Comparison of ENCODE assay signal across 18 cellular contexts in genomic region chr13:27958928-27959539, GRCh38. TPM values are rescaled to one million over a fixed set of nuclear protein-coding genes. Genes with fewer than 3 reads are reported as not detected.
DNase-seq lines count a peak whose midpoint lies in the region; ATAC-seq, FAIRE-seq and TF ChIP-seq lines count a peak whose summit lies in the region.
"Had no signal": no experiment of that assay in that cellular context is flagged by ENCODE, and none has a peak within 500 bp of the region (broad histone marks: within the 10 kb centered on the region; RNA-seq: fewer than 3 reads in every experiment).

No MANE protein-coding gene starts in this region.

- H3K4me1 ChIP-seq in colonic mucosa (peaks cover 9% of the 10 kb centered on the region), small intestine (ENCODE audit: control insufficient read depth in 2 of 2, insufficient read depth in 1 of 2, low read depth in 1 of 2, low read length in 1 of 2) (peaks cover 3 to 6% of the 10 kb centered on the region in 2 donors)
- H3K4me1 ChIP-seq: BE2C had no signal

- DNase-seq in GM20000 (ENCODE audit: low spot score) (peak; percentile 13), MV-4-11 (lab: John Stamatoyannopoulos, UW) (peak; percentile 32), colonic mucosa (peak; percentile 27), small intestine (peak; percentile 35), amygdala (lab: John Stamatoyannopoulos, UW) (no peak)
- DNase-seq: BE2C, COR-L47, DND-41, GDM1, GOT3, H9, KBM-7 had no signal

- TF ChIP-seq CTCF in GM20000 (IDR thresholded peaks at IDR 0.05; ENCODE audit: extremely low read depth, missing control alignments) (no peak), colonic mucosa (IDR thresholded peaks at IDR 0.05) (no peak)

- H3K9me3 ChIP-seq in colonic mucosa (no peaks in the 10 kb centered on the region), small intestine (ENCODE audit: control insufficient read depth, low read depth) (no peaks in the 10 kb centered on the region)
- H3K9me3 ChIP-seq: A549, BE2C had no signal

- H3K27ac ChIP-seq in colonic mucosa (peak overlapping the region; percentile 91), small intestine (ENCODE audit: low read depth in 1 of 2, low read length in 1 of 2) (no peak overlapping the region)
- H3K27ac ChIP-seq: C4-2B had no signal

- no peak for FAIRE-seq in small intestine (lab: Jason Lieb, UNC)
- FAIRE-seq: A549 had no signal

- 23 to 39% (median 34%) methylated on average over 7 of the region's 7 CpGs for WGBS in small intestine, 3 donors

- peak overlapping the region in 1 of 2 donors; percentile 100 for H3K9ac ChIP-seq in colonic mucosa (ENCODE audit: low read depth in 2 of 2, low read length in 2 of 2)

- H3K36me3 ChIP-seq in colonic mucosa (no peaks in the 10 kb centered on the region), small intestine (ENCODE audit: control insufficient read depth in 2 of 2, insufficient read depth in 2 of 2, low read length in 2 of 2) (peaks cover 0 to 4% of the 10 kb centered on the region in 2 donors)
- H3K36me3 ChIP-seq: BE2C had no signal

- H3K27me3 ChIP-seq in colonic mucosa (peaks cover 8% of the 10 kb centered on the region), small intestine (ENCODE audit: control insufficient read depth in 2 of 2, insufficient read depth in 2 of 2, low read length in 2 of 2) (peaks cover 0 to 18% of the 10 kb centered on the region in 2 donors)

- H3K4me3 ChIP-seq in colonic mucosa, result no peak overlapping the region
- H3K4me3 ChIP-seq in small intestine (ENCODE audit: low read depth in 1 of 2, low read length in 2 of 2), result no peak overlapping the region

- intact Hi-C loops in colonic mucosa (cut with DNase I), result no loop called here

- ATAC-seq in HG03280 (IDR thresholded peaks at IDR 0.05; ENCODE audit: unreplicated experiment), result no peak
- no peak for ATAC-seq in GM19351 (IDR thresholded peaks at IDR 0.05; ENCODE audit: unreplicated experiment)
- ATAC-seq: A549; CD8-positive, alpha-beta T cell had no signal

RNA-seq across cellular contexts. Expression of gene CDX2, which starts 10.1 kb away (rescaled TPM):
- total RNA-seq in colonic mucosa, result 100 to 1,000 TPM; 271 to 391 TPM
- polyA plus RNA-seq in small intestine, result 10 to 100 TPM; 66.2 to 94.2 (median 92.5) TPM
- total RNA-seq: CD8-positive, alpha-beta T cell; H9 had no signal
- polyA plus RNA-seq: AG04450 had no signal

RNA-seq across cellular contexts. Expression of gene URAD, which starts 29.5 kb away (rescaled TPM):
- total RNA-seq in colonic mucosa, result 10 to 100 TPM; 26.9 to 40.7 TPM
- polyA plus RNA-seq in small intestine, result 10 to 100 TPM; 12.5 to 51.3 (median 16.8) TPM
- total RNA-seq: CD8-positive, alpha-beta T cell; H9 had no signal
- polyA plus RNA-seq: A549, AG04450 had no signal

RNA-seq across cellular contexts. Expression of gene PDX1, which starts 39.2 kb away (rescaled TPM):
- under 1 TPM; 0.35 to 0.54 TPM for total RNA-seq in colonic mucosa
- polyA plus RNA-seq in small intestine, result 10 to 100 TPM; 18.8 to 47.6 (median 43.8) TPM
- total RNA-seq: CD8-positive, alpha-beta T cell; H9 had no signal
- polyA plus RNA-seq: AG04450 had no signal

Comparison
In these comparisons a context has a peak if more than half of its experiments do, and no peak if none do; other contexts are left out.
1. DNase-seq: peak in GM20000 (single experiment), MV-4-11 (single experiment), colonic mucosa (single experiment) and small intestine (single experiment); none in amygdala (0 of 56).